13 cellular contexts compared by ENCODE assay signal in genomic region chr6:139973602-139974373, GRCh38.
DNase-seq lines count a peak whose midpoint lies in the region; ATAC-seq, FAIRE-seq and TF ChIP-seq lines count a peak whose summit lies in the region.
"Had no signal": no experiment of that assay in that cellular context is flagged by ENCODE, and none has a peak within 500 bp of the region (broad histone marks: within the 10 kb centered on the region; RNA-seq: fewer than 3 reads in every experiment).

No MANE protein-coding gene starts in this region.

- peaks cover 1% of the 10 kb centered on the region for H3K36me3 Mint-ChIP-seq in astrocyte (ENCODE audit: low read depth, unreplicated experiment)
- H3K36me3 Mint-ChIP-seq: activated naive CD4-positive, alpha-beta T cell treated with anti-CD3 and anti-CD28 coated beads, Interleukin-2, amount 50 U/mL, for 24 hours had no signal

- intact Hi-C loops in ascending aorta (cut with DNase I), result loop anchor here (5.0 kb wide), 1 partner anchor 46 kb away; no protein-coding TSS in a partner anchor

- FAIRE-seq in astrocyte (lab: Jason Lieb, UNC), result peak; percentile 73
- FAIRE-seq in islet of Langerhans (lab: Jason Lieb, UNC), result peak; percentile 99

- peak overlapping the region; percentile 54 for H3K9ac ChIP-seq in astrocyte (ENCODE audit: low read length)
- no peak overlapping the region for H3K9ac ChIP-seq in smooth muscle cell (ENCODE audit: low read depth)

- no peaks in the 10 kb centered on the region for H4K20me1 ChIP-seq in astrocyte (ENCODE audit: insufficient read depth, low read length)
- no peaks in the 10 kb centered on the region for H4K20me1 ChIP-seq in smooth muscle cell (ENCODE audit: low read depth)

- no peak overlapping the region for H2AFZ ChIP-seq in astrocyte (ENCODE audit: low read depth, low read length)
- H2AFZ ChIP-seq in smooth muscle cell (ENCODE audit: low read depth), result peak overlapping the region; percentile 68

- in situ Hi-C loops in KBM-7 (cut with MboI; ENCODE audit: low pct_unique_long_range_greater_than_20kb, low sequenced_read_pairs), result no loop called here

- H3K36me3 ChIP-seq in astrocyte (ENCODE audit: insufficient read depth, low read length) (no peaks in the 10 kb centered on the region), smooth muscle cell (ENCODE audit: low read depth) (no peaks in the 10 kb centered on the region), ascending aorta (no peaks in the 10 kb centered on the region)
- H3K36me3 ChIP-seq: spleen had no signal

- CTCF ChIA-PET in GM10248 (lab: Yijun Ruan, JAX), result no interaction called here

- H3K9me3 ChIP-seq in astrocyte (ENCODE audit: insufficient read depth, low read depth, low read length) (no peaks in the 10 kb centered on the region), smooth muscle cell (replicated peaks; ENCODE audit: low read depth) (no peaks in the 10 kb centered on the region), ascending aorta (no peaks in the 10 kb centered on the region)
- H3K9me3 ChIP-seq: spleen had no signal

- H3K4me1 ChIP-seq in astrocyte (ENCODE audit: insufficient read depth, low read length) (peaks cover 10% of the 10 kb centered on the region), smooth muscle cell (ENCODE audit: low read depth) (peaks cover 18% of the 10 kb centered on the region), ascending aorta (peaks cover 0 to 18% of the 10 kb centered on the region in 2 donors)

- no peaks in the 10 kb centered on the region for H3K9me3 Mint-ChIP-seq in astrocyte (ENCODE audit: unreplicated experiment)
- H3K9me3 Mint-ChIP-seq: activated naive CD4-positive, alpha-beta T cell treated with anti-CD3 and anti-CD28 coated beads, Interleukin-2, amount 50 U/mL, for 24 hours; T-helper 1 cell treated with Interleukin-12 subunit alpha and Interleukin-12 subunit beta and Interleukin-4 antibody, amounts not matched to agents 30 μg/mL and 1 μg/mL, for 36 hours had no signal

- H3K79me2 ChIP-seq in astrocyte (ENCODE audit: insufficient read depth, low read length) (no peaks in the 10 kb centered on the region), smooth muscle cell (ENCODE audit: low read depth) (no peaks in the 10 kb centered on the region)

- no peaks in the 10 kb centered on the region for H3K27me3 Mint-ChIP-seq in astrocyte (ENCODE audit: low read depth, unreplicated experiment)

- TF ChIP-seq CTCF in astrocyte (IDR thresholded peaks at IDR 0.05; ENCODE audit: insufficient read depth, low read depth, low read length) (no peak), smooth muscle cell (IDR thresholded peaks at IDR 0.05; ENCODE audit: borderline replicate concordance, insufficient read depth, poor library complexity, severe bottlenecking) (no peak), ascending aorta (IDR thresholded peaks at IDR 0.05) (no peak), GM10248 (IDR thresholded peaks at IDR 0.05; ENCODE audit: control extremely low read depth, extremely low read depth, low read depth, missing control alignments) (no peak)

- H3K4me3 ChIP-seq in astrocyte (ENCODE audit: insufficient read depth, low read depth, low read length) (no peak overlapping the region), smooth muscle cell (peak overlapping the region; percentile 7), ascending aorta (no peak overlapping the region)
- H3K4me3 ChIP-seq: spleen had no signal

- H3K27ac ChIP-seq in astrocyte (ENCODE audit: low read depth, low read length), result peak overlapping the region; percentile 72
- peak overlapping the region; percentile 56 for H3K27ac ChIP-seq in smooth muscle cell (ENCODE audit: low read depth)
- peak overlapping the region in 1 of 2 donors; percentile 37 for H3K27ac ChIP-seq in ascending aorta
- H3K27ac ChIP-seq: spleen had no signal

- peaks cover 10% of the 10 kb centered on the region for H3F3A ChIP-seq in smooth muscle cell (ENCODE audit: low read depth)

- 30% methylated on average over 4 of the region's 4 CpGs for WGBS in smooth muscle cell (ENCODE audit: low lambda C conversion rate)

- no peaks in the 10 kb centered on the region for H3K27me3 ChIP-seq in astrocyte (ENCODE audit: insufficient read depth, low read length)
- no peaks in the 10 kb centered on the region for H3K27me3 ChIP-seq in smooth muscle cell (ENCODE audit: low read depth)
- H3K27me3 ChIP-seq in ascending aorta, result no peaks in the 10 kb centered on the region
- H3K27me3 ChIP-seq: spleen had no signal

- peaks cover 31% of the 10 kb centered on the region for H3K4me1 Mint-ChIP-seq in astrocyte (ENCODE audit: low read depth, unreplicated experiment)
- H3K4me1 Mint-ChIP-seq: activated naive CD4-positive, alpha-beta T cell treated with anti-CD3 and anti-CD28 coated beads, Interleukin-2, amount 50 U/mL, for 24 hours had no signal

- peak overlapping the region; percentile 15 for H3K27ac Mint-ChIP-seq in astrocyte (ENCODE audit: unreplicated experiment)
- H3K27ac Mint-ChIP-seq: activated naive CD4-positive, alpha-beta T cell treated with anti-CD3 and anti-CD28 coated beads, Interleukin-2, amount 50 U/mL, for 24 hours; T-helper 1 cell treated with Interleukin-12 subunit alpha and Interleukin-12 subunit beta and Interleukin-4 antibody, amounts not matched to agents 30 μg/mL and 1 μg/mL, for 36 hours had no signal

- DNase-seq in KBM-7 (peak; percentile 55), astrocyte (ENCODE audit: low read depth) (peak; percentile 97), smooth muscle cell (lab: John Stamatoyannopoulos, UW; ENCODE audit: unreplicated experiment) (no peak), ascending aorta (ENCODE audit: low spot score in 2 of 2) (no peak), GM10248 (ENCODE audit: extremely low spot score) (no peak), occipital lobe (lab: John Stamatoyannopoulos, UW) (no peak)
- DNase-seq: glutamatergic neuron, NCI-H1105, spleen had no signal

- POLR2A ChIA-PET in GM10248 (lab: Yijun Ruan, JAX), result no interaction called here

- no peak for ATAC-seq in HG03432 (IDR thresholded peaks at IDR 0.05; ENCODE audit: unreplicated experiment)

- H3K4me2 ChIP-seq in astrocyte (ENCODE audit: low read length) (peak overlapping the region; percentile 56), smooth muscle cell (peak overlapping the region; percentile 69)

- no peak overlapping the region for H3K4me3 Mint-ChIP-seq in astrocyte (ENCODE audit: unreplicated experiment)
- H3K4me3 Mint-ChIP-seq: activated naive CD4-positive, alpha-beta T cell treated with anti-CD3 and anti-CD28 coated beads, Interleukin-2, amount 50 U/mL, for 24 hours; T-helper 1 cell treated with Interleukin-12 subunit alpha and Interleukin-12 subunit beta and Interleukin-4 antibody, amounts not matched to agents 30 μg/mL and 1 μg/mL, for 36 hours had no signal

Comparison
In these comparisons a context has a peak if more than half of its experiments do, and no peak if none do; other contexts are left out.
1. DNase-seq: peak in KBM-7 (single experiment) and astrocyte (single experiment); none in smooth muscle cell (single experiment), ascending aorta (0 of 2), GM10248 (single experiment) and occipital lobe (single experiment).